ENCODE assay signal across 22 cellular contexts in the genomic region with DNA sequence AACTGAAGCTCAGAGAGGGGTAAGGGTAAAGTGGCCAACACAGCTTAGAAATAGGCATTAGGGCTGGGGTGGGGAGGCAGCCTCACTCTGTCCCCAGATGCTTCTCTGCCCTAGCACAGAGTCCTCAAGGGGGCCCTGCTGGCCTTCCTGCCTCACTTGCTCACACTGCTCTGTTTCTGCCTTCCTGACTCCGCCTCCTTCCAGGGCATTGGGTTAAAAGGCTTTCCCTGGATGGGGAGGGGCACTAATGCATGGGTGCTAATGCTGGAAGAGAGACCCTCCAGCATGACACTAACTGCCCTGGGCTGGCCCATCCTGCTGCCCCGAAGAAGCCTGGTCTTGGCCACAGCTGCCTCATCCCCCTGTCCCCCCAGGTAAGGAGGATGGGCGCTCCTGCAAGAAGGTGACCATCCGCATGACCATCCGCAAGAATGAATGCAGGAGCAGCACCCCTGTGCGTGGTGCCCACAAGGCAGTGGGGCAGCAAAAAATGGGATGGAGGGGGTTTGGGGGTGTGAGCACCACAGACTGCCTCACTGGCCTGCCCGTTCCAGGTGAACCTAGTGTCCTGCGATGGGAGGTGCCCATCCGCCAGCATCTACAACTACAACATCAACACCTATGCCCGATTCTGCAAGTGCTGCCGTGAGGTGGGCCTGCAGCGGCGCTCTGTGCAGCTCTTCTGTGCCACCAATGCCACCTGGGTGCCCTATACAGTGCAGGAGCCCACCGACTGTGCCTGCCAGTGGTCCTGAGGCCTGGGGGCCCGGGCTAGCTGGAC.
"Had no signal": no experiment of that assay in that cellular context is flagged by ENCODE, and none has a peak within 500 bp of the region (broad histone marks: within the 10 kb centered on the region; RNA-seq: fewer than 3 reads in every experiment).

No MANE protein-coding gene starts in this region.

- H3K4me3 ChIP-seq: breast epithelium, esophagus squamous epithelium, neural progenitor cell, psoas muscle, smooth muscle cell, stomach had no signal

- DNase-seq: activated CD4-positive, alpha-beta T cell treated with anti-CD3 and anti-CD28 coated beads, Interleukin-2, amount 50 U/mL, for 1 hour; activated CD8-positive, alpha-beta memory T cell treated with anti-CD3 and anti-CD28 coated beads for 24 hours; activated CD8-positive, alpha-beta memory T cell treated with anti-CD3 and anti-CD28 coated beads, Interleukin-2, amount 50 U/mL, for 48 hours; activated effector memory CD4-positive, alpha-beta T cell treated with anti-CD3 and anti-CD28 coated beads, Interleukin-2, amount 50 U/mL, for 16 hours; activated T-cell treated with anti-CD3 and anti-CD28 coated beads, Interleukin-2, amount 50 U/mL, for 72 hours; cerebellar nuclear complex; cortex of kidney; effector CD4-positive, alpha-beta T cell; esophagus squamous epithelium; mesenchymal stem cell; naive thymus-derived CD4-positive, alpha-beta T cell; psoas muscle; stimulated activated CD4-positive, alpha-beta T cell treated with anti-CD3 and anti-CD28 coated beads, Interleukin-4, amount 100 ng/mL, for 24 hours; stomach; T-helper 9 cell; trophoblast cell had no signal

- H3K9me3 ChIP-seq: esophagus squamous epithelium, psoas muscle had no signal

- H3K4me1 ChIP-seq: breast epithelium, esophagus squamous epithelium, neural progenitor cell, psoas muscle had no signal

- ATAC-seq: activated CD4-positive, CD25-positive, alpha-beta regulatory T cell treated with anti-CD3 and anti-CD28 coated beads, Interleukin-2, amount 50 U/mL, for 24 hours; activated T-cell treated with anti-CD3 and anti-CD28 coated beads, Interleukin-2, amount 50 U/mL, for 72 hours; naive thymus-derived CD4-positive, alpha-beta T cell; psoas muscle; sciatic nerve; stimulated activated effector memory CD8-positive, alpha-beta T cell treated with anti-CD3 and anti-CD28 coated beads, Interleukin-12 subunit alpha, Interleukin-12 subunit beta, amount 100 ng/mL, for 72 hours had no signal

- H3K9ac ChIP-seq: neural progenitor cell had no signal

- H3K27ac ChIP-seq: breast epithelium, esophagus squamous epithelium, neural progenitor cell, psoas muscle, stomach had no signal

- H3K4me2 ChIP-seq: neural progenitor cell, smooth muscle cell had no signal

- H3K36me3 ChIP-seq: breast epithelium, esophagus squamous epithelium, neural progenitor cell, stomach had no signal

- H2AFZ ChIP-seq: neural progenitor cell had no signal
